In the genomic region with DNA sequence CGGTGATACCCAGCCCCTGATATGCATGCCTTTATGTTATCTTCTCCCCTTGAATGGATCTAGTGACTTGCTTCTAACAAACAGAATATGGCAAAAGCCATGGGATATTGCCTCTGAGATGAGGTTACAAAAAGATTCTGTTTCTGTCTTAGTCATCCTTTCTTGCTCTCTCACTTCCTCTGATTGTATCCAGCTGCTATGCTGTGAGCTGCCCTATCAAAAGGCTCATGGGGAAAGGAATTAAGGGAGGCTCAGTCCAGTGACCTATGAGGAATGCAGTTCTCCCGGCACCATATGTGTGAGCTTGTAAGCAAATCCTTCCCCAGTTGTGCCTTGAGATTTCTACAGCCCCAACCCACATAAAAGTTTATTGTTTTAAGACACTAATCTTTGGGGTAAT, we compare ENCODE assay signal across 11 cellular contexts.
DNase-seq lines count a peak whose midpoint lies in the region; ATAC-seq and TF ChIP-seq lines count a peak whose summit lies in the region.
"Had no signal": no experiment of that assay in that cellular context is flagged by ENCODE, and none has a peak within 500 bp of the region (broad histone marks: within the 10 kb centered on the region; RNA-seq: fewer than 3 reads in every experiment).

No MANE protein-coding gene starts in this region.

- H3K27me3 Mint-ChIP-seq in activated CD4-positive, alpha-beta memory T cell treated with anti-CD3 and anti-CD28 coated beads for 36 hours: no peaks in the 10 kb centered on the region

- TF ChIP-seq CTCF in fibroblast of mammary gland (conservative IDR thresholded peaks at IDR 0.05; ENCODE audit: control insufficient read depth, insufficient read depth, low read depth, low read length): no peak

- no peak overlapping the region for H3K27ac Mint-ChIP-seq in activated CD4-positive, alpha-beta memory T cell treated with anti-CD3 and anti-CD28 coated beads for 36 hours

- POLR2A ChIA-PET in activated CD4-positive, alpha-beta memory T cell treated with anti-CD3 and anti-CD28 coated beads for 36 hours (lab: Charles Lee): no interaction called here

- no peaks in the 10 kb centered on the region for H3K36me3 Mint-ChIP-seq in activated CD4-positive, alpha-beta memory T cell treated with anti-CD3 and anti-CD28 coated beads for 36 hours

- intact Hi-C loops in activated CD4-positive, alpha-beta memory T cell treated with anti-CD3 and anti-CD28 coated beads for 36 hours (cut with micrococcal nuclease): no loop called here

- no peak overlapping the region for H3K4me3 ChIP-seq in fibroblast of mammary gland (ENCODE audit: control insufficient read depth, low read depth, low read length)
- H3K4me3 ChIP-seq: BLaER1 treated with 17β-estradiol and CSF1 and Interleukin-3, amounts not matched to agents 10 nM and 100 nM had no signal

- CTCF ChIA-PET in activated CD4-positive, alpha-beta memory T cell treated with anti-CD3 and anti-CD28 coated beads for 36 hours (lab: Charles Lee): no interaction called here

- no peak overlapping the region for H3K4me3 Mint-ChIP-seq in activated CD4-positive, alpha-beta memory T cell treated with anti-CD3 and anti-CD28 coated beads for 36 hours
- H3K4me3 Mint-ChIP-seq: central memory CD8-positive, alpha-beta T cell had no signal

- in situ Hi-C loops in ACHN (cut with HindIII; ENCODE audit: low pct_ligation_motif_present, low pct_unique_long_range_greater_than_20kb, low sequenced_read_pairs): no loop called here

- ATAC-seq in GM21367 (IDR thresholded peaks at IDR 0.05; ENCODE audit: unreplicated experiment): peak; percentile 59
- ATAC-seq in HG02678 (IDR thresholded peaks at IDR 0.05; ENCODE audit: unreplicated experiment): no peak

- no peaks in the 10 kb centered on the region for H3K9me3 Mint-ChIP-seq in activated CD4-positive, alpha-beta memory T cell treated with anti-CD3 and anti-CD28 coated beads for 36 hours
- H3K9me3 Mint-ChIP-seq: central memory CD8-positive, alpha-beta T cell had no signal

- H3K4me1 Mint-ChIP-seq in activated CD4-positive, alpha-beta memory T cell treated with anti-CD3 and anti-CD28 coated beads for 36 hours (ENCODE audit: low read depth): no peaks in the 10 kb centered on the region
- H3K4me1 Mint-ChIP-seq: central memory CD8-positive, alpha-beta T cell had no signal

- peak; percentile 17 for DNase-seq in ACHN
- DNase-seq in NCI-H226: peak; percentile 91
- peak; percentile 32 for DNase-seq in fibroblast of mammary gland (ENCODE audit: low read depth)
- DNase-seq in hippocampal formation (lab: John Stamatoyannopoulos, UW): no peak
- DNase-seq in NCI-H1417 (lab: John Stamatoyannopoulos, UW): no peak
- no peak for DNase-seq in activated CD4-positive, alpha-beta memory T cell treated with anti-CD3 and anti-CD28 coated beads for 36 hours
- DNase-seq: posterior cingulate gyrus had no signal

Comparison
In these comparisons a context has a peak if more than half of its experiments do, and no peak if none do; other contexts are left out.
1. DNase-seq: peak in ACHN (single experiment), NCI-H226 (single experiment) and fibroblast of mammary gland (single experiment); none in hippocampal formation (0 of 2), NCI-H1417 (0 of 3) and activated CD4-positive, alpha-beta memory T cell treated with anti-CD3 and anti-CD28 coated beads for 36 hours (single experiment).